In the genomic region with DNA sequence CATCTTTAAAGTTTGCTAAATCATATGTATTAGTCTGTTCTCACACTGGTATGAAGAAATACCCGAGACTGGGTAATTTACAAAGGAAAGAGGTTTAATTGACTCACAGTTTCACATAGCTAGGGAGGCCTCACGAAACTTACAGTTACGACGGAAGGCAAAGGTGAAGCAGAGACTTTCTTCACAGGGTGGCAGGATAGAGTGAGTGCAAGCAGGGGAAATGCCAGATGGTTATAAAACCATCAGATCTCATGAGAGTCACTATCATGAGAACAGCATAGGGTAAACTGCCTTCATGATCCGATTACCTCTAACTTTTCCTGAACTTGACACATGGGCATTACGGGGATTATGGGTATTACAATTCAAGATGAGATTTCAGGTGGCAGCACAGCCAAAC, we compare ENCODE assay signal across 23 cellular contexts.
"Had no signal": no experiment of that assay in that cellular context is flagged by ENCODE, and none has a peak within 500 bp of the region (broad histone marks: within the 10 kb centered on the region; RNA-seq: fewer than 3 reads in every experiment).

No MANE protein-coding gene starts in this region.

- H3K4me3 ChIP-seq: body of pancreas, cardiac muscle cell, heart right ventricle, ovary, prostate gland, right atrium auricular region, spleen, upper lobe of left lung had no signal

- DNase-seq: activated B cell treated with CpG ODN at 0.5 μM for 24 hours; activated CD4-positive, alpha-beta T cell treated with anti-CD3 and anti-CD28 coated beads for 36 hours; activated CD4-positive, alpha-beta T cell treated with anti-CD3 and anti-CD28 coated beads, Interleukin-2, amount 50 U/mL, for 48 hours; activated effector memory CD4-positive, alpha-beta T cell treated with Interleukin-2 at 50 U/mL for 16 hours; activated naive CD4-positive, alpha-beta T cell treated with anti-CD3 and anti-CD28 coated beads for 36 hours; activated naive CD8-positive, alpha-beta T cell treated with anti-CD3 and anti-CD28 coated beads, Interleukin-2, amount 10 ng/mL, durations not matched to agents 7 days and 5 days; activated T-cell treated with anti-CD3 and anti-CD28 coated beads, Interleukin-2, amount 50 U/mL, for 72 hours; amygdala; body of pancreas; heart right ventricle; left colon; ovary; spleen; stimulated activated CD4-positive, alpha-beta T cell treated with anti-CD3 and anti-CD28 coated beads, Interleukin-4, amount 100 ng/mL, for 1 hour; stimulated activated naive CD4-positive, alpha-beta T cell; T1000; upper lobe of left lung had no signal

- H3K27ac ChIP-seq: body of pancreas, cardiac muscle cell, epithelial cell of prostate, heart right ventricle, neutrophil, ovary, prostate gland, right atrium auricular region, spleen, upper lobe of left lung had no signal

- ATAC-seq: activated CD4-positive, alpha-beta T cell treated with anti-CD3 and anti-CD28 coated beads for 36 hours; activated T-cell treated with anti-CD3 and anti-CD28 coated beads, Interleukin-2, amount 50 U/mL, for 72 hours; body of pancreas; heart right ventricle; left colon; natural killer cell treated with Interleukin-12 subunit alpha and Interleukin-12 subunit beta and Interleukin-15 and Interleukin-18, amount 100 ng/mL, for 72 hours had no signal

- H3K36me3 ChIP-seq: cardiac muscle cell, heart right ventricle, neutrophil, ovary, prostate gland, right atrium auricular region, spleen, upper lobe of left lung had no signal

- H3K27me3 ChIP-seq: body of pancreas, cardiac muscle cell, heart right ventricle, neutrophil, ovary, right atrium auricular region, spleen, upper lobe of left lung had no signal

- H3K9me3 ChIP-seq: body of pancreas, neutrophil, ovary, prostate gland, upper lobe of left lung had no signal

- H3K4me1 ChIP-seq: body of pancreas, heart right ventricle, prostate gland, right atrium auricular region, spleen, upper lobe of left lung had no signal
